In the genomic region with DNA sequence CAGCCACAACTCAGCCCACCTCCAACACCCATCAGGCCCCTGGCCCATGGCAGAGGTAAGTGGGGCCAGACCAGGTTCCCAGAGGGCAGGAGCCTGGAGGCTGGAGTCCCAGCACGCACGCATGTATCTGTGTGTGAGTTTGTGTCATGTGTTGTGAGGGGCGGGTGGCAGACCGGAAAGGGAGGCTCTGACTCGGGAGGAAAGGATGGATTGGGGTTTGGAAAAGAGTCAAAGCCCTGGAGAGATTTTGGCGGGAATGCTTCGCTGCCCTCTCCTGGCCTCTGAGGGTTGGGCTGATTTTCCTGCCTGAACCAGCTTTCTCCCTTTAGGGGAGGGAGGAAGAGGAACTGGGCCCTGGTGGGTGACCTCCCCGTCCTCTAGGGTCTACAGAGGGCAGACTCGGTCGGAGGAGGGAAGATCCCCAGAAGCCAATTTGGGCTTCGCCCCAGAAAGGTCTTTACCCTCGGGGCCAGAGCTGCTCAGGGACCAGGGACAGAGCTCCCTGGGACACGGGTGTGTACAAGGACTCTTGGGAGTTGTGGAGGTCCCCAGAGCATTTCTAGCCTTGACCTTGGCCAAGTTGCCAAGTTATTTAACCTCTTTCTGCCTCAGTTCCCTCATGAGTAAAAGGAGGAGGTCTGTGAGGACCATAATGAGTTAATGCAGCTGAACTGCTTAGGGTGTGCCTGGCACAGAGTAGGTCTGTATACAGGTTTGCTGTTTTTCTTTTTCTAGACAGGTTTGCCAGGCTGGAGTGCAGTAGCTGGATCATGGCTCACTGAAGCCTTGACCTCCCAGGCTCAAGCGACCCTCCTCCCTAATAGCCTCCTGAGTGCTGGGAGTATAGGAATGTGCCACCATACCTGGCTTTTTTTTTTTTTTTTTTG, we compare ENCODE assay signal across 9 cellular contexts. TPM values are rescaled to one million over a fixed set of nuclear protein-coding genes. Genes with fewer than 3 reads are reported as not detected.
A peak's percentile ranks its signal among the peaks of the same experiment; 100 is the strongest.
DNase-seq lines count a peak whose midpoint lies in the region; ATAC-seq and TF ChIP-seq lines count a peak whose summit lies in the region.
"Had no signal": no experiment of that assay in that cellular context is flagged by ENCODE, and none has a peak within 500 bp of the region (broad histone marks: within the 10 kb centered on the region; RNA-seq: fewer than 3 reads in every experiment).

No MANE protein-coding gene starts in this region.

- no peaks in the 10 kb centered on the region for H3K9me3 ChIP-seq in neural progenitor cell (ENCODE audit: low read depth)

- peak overlapping the region; percentile 51 for H3K27ac Mint-ChIP-seq in activated T-cell treated with anti-CD3 and anti-CD28 coated beads, Interleukin-2, amount 50 U/mL, for 24 hours
- peak overlapping the region; percentile 96 for H3K27ac Mint-ChIP-seq in neural progenitor cell

- no peak for DNase-seq in activated T-cell treated with anti-CD3 and anti-CD28 coated beads, Interleukin-2, amount 50 U/mL, for 24 hours
- DNase-seq in activated T-cell treated with anti-CD3 and anti-CD28 coated beads, Interleukin-2, amount 50 U/mL, for 48 hours: no peak
- DNase-seq in NCI-H460 (ENCODE audit: extremely low read depth, low read depth) (peak; percentile 49), dermis blood vessel endothelial cell (peak; percentile 56), neural progenitor cell (ENCODE audit: low spot score) (peak; percentile 67)
- DNase-seq in activated CD8-positive, alpha-beta memory T cell treated with anti-CD3 and anti-CD28 coated beads, Interleukin-2, amount 50 U/mL, for 4 hours: no peak

- no peaks in the 10 kb centered on the region for H3K9me3 Mint-ChIP-seq in activated T-cell treated with anti-CD3 and anti-CD28 coated beads, Interleukin-2, amount 50 U/mL, for 24 hours
- H3K9me3 Mint-ChIP-seq in neural progenitor cell: no peaks in the 10 kb centered on the region

- peak overlapping the region; percentile 86 for H2AFZ ChIP-seq in neural progenitor cell (replicated peaks)

- H3F3A ChIP-seq in neural progenitor cell (ENCODE audit: low read depth): peaks cover 3% of the 10 kb centered on the region

- H3K4me3 Mint-ChIP-seq in activated T-cell treated with anti-CD3 and anti-CD28 coated beads, Interleukin-2, amount 50 U/mL, for 24 hours: no peak overlapping the region
- peak overlapping the region; percentile 57 for H3K4me3 Mint-ChIP-seq in neural progenitor cell

- peaks cover 1% of the 10 kb centered on the region for H3K36me3 Mint-ChIP-seq in activated T-cell treated with anti-CD3 and anti-CD28 coated beads, Interleukin-2, amount 50 U/mL, for 24 hours (ENCODE audit: low read depth)
- H3K36me3 Mint-ChIP-seq in neural progenitor cell: peaks cover 5% of the 10 kb centered on the region

- H3K4me1 Mint-ChIP-seq in activated T-cell treated with anti-CD3 and anti-CD28 coated beads, Interleukin-2, amount 50 U/mL, for 24 hours (ENCODE audit: low read depth): peaks cover 31% of the 10 kb centered on the region
- H3K4me1 Mint-ChIP-seq in neural progenitor cell: peaks cover 25% of the 10 kb centered on the region

- H3K4me2 ChIP-seq in neural progenitor cell: no peak overlapping the region

- peak; percentile 49 for TF ChIP-seq CTCF in neural progenitor cell (IDR thresholded peaks at IDR 0.05)

- H3K27ac ChIP-seq in neural progenitor cell: no peak overlapping the region

- no peak overlapping the region for H3K9ac ChIP-seq in neural progenitor cell

- peaks cover 7% of the 10 kb centered on the region for H3K27me3 Mint-ChIP-seq in activated T-cell treated with anti-CD3 and anti-CD28 coated beads, Interleukin-2, amount 50 U/mL, for 24 hours
- peaks cover 3% of the 10 kb centered on the region for H3K27me3 Mint-ChIP-seq in neural progenitor cell (ENCODE audit: insufficient read depth, low read depth)

- no peaks in the 10 kb centered on the region for H3K4me1 ChIP-seq in neural progenitor cell

- H3K36me3 ChIP-seq in neural progenitor cell: no peaks in the 10 kb centered on the region

- ATAC-seq in GM18868 (IDR thresholded peaks at IDR 0.05; ENCODE audit: unreplicated experiment) (no peak), GM19397 (IDR thresholded peaks at IDR 0.05; ENCODE audit: unreplicated experiment) (no peak)

- H4K20me1 ChIP-seq in neural progenitor cell (ENCODE audit: low read depth): no peaks in the 10 kb centered on the region

- no peaks in the 10 kb centered on the region for H3K79me2 ChIP-seq in neural progenitor cell (ENCODE audit: low read depth)

- H3K4me3 ChIP-seq in neural progenitor cell: no peak overlapping the region

- H3K27me3 ChIP-seq in neural progenitor cell: peaks cover 27% of the 10 kb centered on the region

RNA-seq across cellular contexts. Expression of gene C11orf68, which starts 6.9 kb away (rescaled TPM):
- 7.4 and 9.6 TPM in 2 replicates for total RNA-seq in NCI-H460 (2014; rRNA removed; shearing (Covaris generic))
- 15.1 and 15.3 TPM in 2 replicates for polyA plus RNA-seq in NCI-H460 (2014; cell fraction: nucleus; rRNA removed)
- total RNA-seq in dermis blood vessel endothelial cell (17.0 and 20.0 TPM in 2 replicates), neural progenitor cell (ENCODE audit: low replicate concordance) (6.9 and 22.4 TPM in 2 replicates)

RNA-seq across cellular contexts. Expression of gene DRAP1, which starts 7.3 kb away (rescaled TPM):
- 57.2 and 62.4 TPM in 2 replicates for total RNA-seq in NCI-H460 (2014; rRNA removed; shearing (Covaris generic))
- 63.0 and 102 TPM in 2 replicates for polyA plus RNA-seq in NCI-H460 (2014; cell fraction: nucleus; rRNA removed)
- total RNA-seq in dermis blood vessel endothelial cell (64.9 and 93.9 TPM in 2 replicates), neural progenitor cell (ENCODE audit: low replicate concordance) (51.0 and 74.8 TPM in 2 replicates)

RNA-seq across cellular contexts. Expression of gene FOSL1, which starts 11.7 kb away (rescaled TPM):
- total RNA-seq in NCI-H460 (2014; rRNA removed; shearing (Covaris generic)): 56.1 and 58.4 TPM in 2 replicates
- 11.9 and 12.4 TPM in 2 replicates for polyA plus RNA-seq in NCI-H460 (2014; cell fraction: nucleus; rRNA removed)
- 3.6 and 4.9 TPM in 2 replicates for total RNA-seq in dermis blood vessel endothelial cell
- total RNA-seq in neural progenitor cell (ENCODE audit: low replicate concordance): not detected in 2 replicates
- total RNA-seq: temporal lobe had no signal

RNA-seq across cellular contexts. Expression of gene CCDC85B, which starts 21.5 kb away (rescaled TPM):
- total RNA-seq in NCI-H460 (2014; rRNA removed; shearing (Covaris generic)): 27.3 and 27.5 TPM in 2 replicates
- 86.9 and 119 TPM in 2 replicates for polyA plus RNA-seq in NCI-H460 (2014; cell fraction: nucleus; rRNA removed)
- 69.3 and 163 TPM in 2 replicates for total RNA-seq in dermis blood vessel endothelial cell
- 3.9 and 23.1 TPM in 2 replicates for total RNA-seq in neural progenitor cell (ENCODE audit: low replicate concordance)

RNA-seq across cellular contexts. Expression of gene FIBP, which starts 23.7 kb away (rescaled TPM):
- 89.6 and 109 TPM in 2 replicates for total RNA-seq in NCI-H460 (2014; rRNA removed; shearing (Covaris generic))
- 101 and 148 TPM in 2 replicates for polyA plus RNA-seq in NCI-H460 (2014; cell fraction: nucleus; rRNA removed)
- 161 and 189 TPM in 2 replicates for total RNA-seq in dermis blood vessel endothelial cell
- 92.1 and 113 TPM in 2 replicates for total RNA-seq in neural progenitor cell (ENCODE audit: low replicate concordance)

Comparison
In these comparisons a context has a peak if more than half of its experiments do, and no peak if none do; other contexts are left out.
1. DNase-seq: peak in NCI-H460 (single experiment), dermis blood vessel endothelial cell (single experiment) and neural progenitor cell (single experiment); none in activated T-cell treated with anti-CD3 and anti-CD28 coated beads, Interleukin-2, amount 50 U/mL, for 24 hours (single experiment), activated T-cell treated with anti-CD3 and anti-CD28 coated beads, Interleukin-2, amount 50 U/mL, for 48 hours (0 of 2) and activated CD8-positive, alpha-beta memory T cell treated with anti-CD3 and anti-CD28 coated beads, Interleukin-2, amount 50 U/mL, for 4 hours (single experiment).